ENCODE assay signal across 11 cellular contexts in genomic region chr3:185931777-185932176, GRCh38. TPM values are rescaled to one million over a fixed set of nuclear protein-coding genes. Genes with fewer than 3 reads are reported as not detected.
A peak's percentile ranks its signal among the peaks of the same experiment; 100 is the strongest.
DNase-seq lines count a peak whose midpoint lies in the region; ATAC-seq and TF ChIP-seq lines count a peak whose summit lies in the region.
"Had no signal": no experiment of that assay in that cellular context is flagged by ENCODE, and none has a peak within 500 bp of the region (broad histone marks: within the 10 kb centered on the region; RNA-seq: fewer than 3 reads in every experiment).

No MANE protein-coding gene starts in this region.

- H2AFZ ChIP-seq in Loucy (ENCODE audit: low read length) (no peak overlapping the region), neural cell (ENCODE audit: low read depth, low read length) (no peak overlapping the region)

- peak overlapping the region in 1 of 2 donors; percentile 23 for H3K4me3 ChIP-seq in CD4-positive, alpha-beta memory T cell (ENCODE audit: low read length in 2 of 2)
- peak overlapping the region; percentile 90 for H3K4me3 ChIP-seq in Loucy (ENCODE audit: low read length, poor library complexity, severe bottlenecking)
- peak overlapping the region; percentile 77 for H3K4me3 ChIP-seq in neural cell (ENCODE audit: low read length)

- CTCF ChIA-PET in CD4-positive, alpha-beta memory T cell (lab: Charles Lee; ENCODE audit: partially characterized antibody), result interaction anchor here (0.9 to 12.4 kb wide), 4 partner anchors 9 to 685 kb away, joined by 3 to 143 read pairs (median 4); no protein-coding TSS in a partner anchor

- H3K9ac ChIP-seq in Loucy (ENCODE audit: low read depth, low read length, poor library complexity, severe bottlenecking), result peak overlapping the region; percentile 100
- H3K9ac ChIP-seq in neural cell (ENCODE audit: low read length), result peak overlapping the region; percentile 1

- TF ChIP-seq CTCF in Loucy (conservative IDR thresholded peaks at IDR 0.05; ENCODE audit: low read length), result no peak
- TF ChIP-seq CTCF in chondrocyte (IDR thresholded peaks at IDR 0.05), result no peak
- TF ChIP-seq CTCF in neural cell (IDR thresholded peaks at IDR 0.05; ENCODE audit: poor library complexity, severe bottlenecking), result no peak

- no peaks in the 10 kb centered on the region for H3K27me3 Mint-ChIP-seq in CD4-positive, alpha-beta memory T cell
- H3K27me3 Mint-ChIP-seq in chondrocyte (ENCODE audit: low read depth), result no peaks in the 10 kb centered on the region

- peak overlapping the region; percentile 11 to 100 (median 74) for H3K27ac Mint-ChIP-seq in CD4-positive, alpha-beta memory T cell
- peak overlapping the region; percentile 53 for H3K27ac Mint-ChIP-seq in chondrocyte (ENCODE audit: unreplicated experiment)

- TF ChIP-seq RAD21 in neural cell (conservative IDR thresholded peaks at IDR 0.05), result no peak

- H3K9me2 ChIP-seq in Loucy (replicated peaks; ENCODE audit: low read depth, low read length) (no peaks in the 10 kb centered on the region), neural cell (ENCODE audit: insufficient read depth, low read length) (no peaks in the 10 kb centered on the region)

- H4K20me1 ChIP-seq in Loucy (ENCODE audit: insufficient read depth, low read length, poor library complexity, severe bottlenecking), result peaks cover 100% of the 10 kb centered on the region
- H4K20me1 ChIP-seq in neural cell (ENCODE audit: insufficient read depth), result peaks cover 95% of the 10 kb centered on the region

- no peaks in the 10 kb centered on the region for H3K27me3 ChIP-seq in CD4-positive, alpha-beta memory T cell (ENCODE audit: insufficient read depth, low read length)
- H3K27me3 ChIP-seq in Loucy (ENCODE audit: insufficient read depth, low read length, poor library complexity, severe bottlenecking) (peaks cover 11% of the 10 kb centered on the region), neural cell (ENCODE audit: insufficient read depth, low read depth, low read length) (no peaks in the 10 kb centered on the region)

- peaks cover 87% of the 10 kb centered on the region for H3K4me1 ChIP-seq in CD4-positive, alpha-beta memory T cell (ENCODE audit: insufficient read depth, low read length)
- H3K4me1 ChIP-seq in Loucy (ENCODE audit: insufficient read depth, low read length, poor library complexity, severe bottlenecking), result peaks cover 65% of the 10 kb centered on the region

- H3K9me3 ChIP-seq in CD4-positive, alpha-beta memory T cell (ENCODE audit: control insufficient read depth in 1 of 2, low read length in 2 of 2), result no peaks in the 10 kb centered on the region
- no peaks in the 10 kb centered on the region for H3K9me3 ChIP-seq in Loucy (ENCODE audit: insufficient read depth, low read depth, low read length)
- H3K9me3 ChIP-seq in neural cell (ENCODE audit: low read length), result no peaks in the 10 kb centered on the region

- peaks cover 73 to 93% (median 84%) of the 10 kb centered on the region in 4 donors for H3K4me1 Mint-ChIP-seq in CD4-positive, alpha-beta memory T cell
- H3K4me1 Mint-ChIP-seq in chondrocyte (ENCODE audit: low read depth), result peaks cover 92% of the 10 kb centered on the region

- H3K79me2 ChIP-seq in Loucy (ENCODE audit: insufficient read depth, low read length) (peaks cover 100% of the 10 kb centered on the region), neural cell (replicated peaks; ENCODE audit: insufficient read depth, low read length) (peaks cover 100% of the 10 kb centered on the region)

- no peak for DNase-seq in CD4-positive, alpha-beta memory T cell
- DNase-seq in chondrocyte (ENCODE audit: low spot score), result no peak
- no peak for DNase-seq in NCI-H1694 treated with DMSO at 0.1 percent for 48 hours (lab: John Stamatoyannopoulos, UW)
- no peak for DNase-seq in NOMO-1 treated with dmso at 0.1 percent for 144 hours (lab: John Stamatoyannopoulos, UW; ENCODE audit: unreplicated experiment)
- DNase-seq in mesenteric fat pad (ENCODE audit: low spot score), result no peak
- DNase-seq: activated CD4-positive, CD25-positive, alpha-beta regulatory T cell treated with anti-CD3 and anti-CD28 coated beads, Interleukin-2, amount 50 U/mL, for 72 hours; NCI-H226; stimulated activated CD4-positive, alpha-beta T cell treated with anti-CD3 and anti-CD28 coated beads, Interleukin-12 subunit alpha, Interleukin-12 subunit beta, amount 100 ng/mL, for 4 hours had no signal

- H3K36me3 Mint-ChIP-seq in CD4-positive, alpha-beta memory T cell, result peaks cover 18 to 87% of the 10 kb centered on the region in 2 donors
- peaks cover 2% of the 10 kb centered on the region for H3K36me3 Mint-ChIP-seq in chondrocyte (ENCODE audit: low read depth)

- POLR2A ChIA-PET in CD4-positive, alpha-beta memory T cell (lab: Charles Lee; ENCODE audit: partially characterized antibody), result interaction anchor here (1.1 to 4.0 kb wide), 2 partner anchors 12 kb away, joined by 3 to 20 read pairs; no protein-coding TSS in a partner anchor

- H3K36me3 ChIP-seq in CD4-positive, alpha-beta memory T cell (ENCODE audit: insufficient read depth, low read length), result no peaks in the 10 kb centered on the region
- H3K36me3 ChIP-seq in Loucy (ENCODE audit: insufficient read depth, low read length) (peaks cover 73% of the 10 kb centered on the region), neural cell (ENCODE audit: insufficient read depth, low read length) (no peaks in the 10 kb centered on the region)

- H3F3A ChIP-seq in Loucy (ENCODE audit: low read depth), result no peaks in the 10 kb centered on the region
- H3F3A ChIP-seq in neural cell (ENCODE audit: insufficient read depth, low read length, poor library complexity, severe bottlenecking), result no peaks in the 10 kb centered on the region

- peak overlapping the region; percentile 44 for H3K27ac ChIP-seq in CD4-positive, alpha-beta memory T cell (ENCODE audit: low read depth, low read length)
- H3K27ac ChIP-seq in neural cell (ENCODE audit: low read length), result peak overlapping the region; percentile 35

- peak overlapping the region; percentile 75 to 100 (median 94) for H3K4me3 Mint-ChIP-seq in CD4-positive, alpha-beta memory T cell
- peak overlapping the region; percentile 4 for H3K4me3 Mint-ChIP-seq in chondrocyte (ENCODE audit: unreplicated experiment)

- TF ChIP-seq EP300 in neural cell (conservative IDR thresholded peaks at IDR 0.05; ENCODE audit: poor library complexity, severe bottlenecking), result no peak

- peaks cover 0 to 3% (median 0%) of the 10 kb centered on the region in 8 donors for H3K9me3 Mint-ChIP-seq in CD4-positive, alpha-beta memory T cell
- H3K9me3 Mint-ChIP-seq in chondrocyte (ENCODE audit: low read depth), result no peaks in the 10 kb centered on the region

- ATAC-seq in GM18520 (IDR thresholded peaks at IDR 0.05; ENCODE audit: unreplicated experiment), result no peak

- H3K4me2 ChIP-seq in Loucy (ENCODE audit: low read depth, low read length, poor library complexity, severe bottlenecking) (peak overlapping the region; percentile 97), neural cell (ENCODE audit: low read length) (peak overlapping the region; percentile 78)

- intact Hi-C loops in CD4-positive, alpha-beta memory T cell (cut with micrococcal nuclease), result loop anchor here (10.0 kb wide), 2 partner anchors 107 to 427 kb away; partner anchors contain the start of gene IGF2BP2

TF ChIP-seq in neural cell, 6 proteins besides CTCF, POLR2A, EP300 and RAD21:
- no peak for TF ChIP-seq SMC3 (conservative IDR thresholded peaks at IDR 0.05; ENCODE audit: poor library complexity)
- TF ChIP-seq MXI1 (conservative IDR thresholded peaks at IDR 0.05; ENCODE audit: poor library complexity, severe bottlenecking), result no peak
- TF ChIP-seq REST (IDR thresholded peaks at IDR 0.05; ENCODE audit: borderline replicate concordance), result no peak
- TF ChIP-seq EZH2 (IDR thresholded peaks at IDR 0.05; ENCODE audit: borderline replicate concordance, insufficient read depth, low read length, poor library complexity, severe bottlenecking), result no peak
- TF ChIP-seq POLR2AphosphoS5 (IDR thresholded peaks at IDR 0.05), result no peak
- TF ChIP-seq TAF1 (IDR thresholded peaks at IDR 0.05; ENCODE audit: low read depth), result no peak

RNA-seq across cellular contexts. Expression of gene TRA2B, which starts 6.0 kb away (rescaled TPM):
- total RNA-seq in CD4-positive, alpha-beta memory T cell, result 100 to 1,000 TPM; 179 to 181 TPM
- 100 to 1,000 TPM; 121 to 178 TPM for polyA plus RNA-seq in CD4-positive, alpha-beta memory T cell
- total RNA-seq in chondrocyte, result 75.7 to 117 TPM (median 85.8 TPM) in 3 replicates
- polyA plus RNA-seq in neural cell, result 637 and 780 TPM in 2 replicates
- polyA minus RNA-seq in neural cell, result 407 and 468 TPM in 2 replicates
- total RNA-seq in mesenteric fat pad, result 117 TPM
